In the genomic region with DNA sequence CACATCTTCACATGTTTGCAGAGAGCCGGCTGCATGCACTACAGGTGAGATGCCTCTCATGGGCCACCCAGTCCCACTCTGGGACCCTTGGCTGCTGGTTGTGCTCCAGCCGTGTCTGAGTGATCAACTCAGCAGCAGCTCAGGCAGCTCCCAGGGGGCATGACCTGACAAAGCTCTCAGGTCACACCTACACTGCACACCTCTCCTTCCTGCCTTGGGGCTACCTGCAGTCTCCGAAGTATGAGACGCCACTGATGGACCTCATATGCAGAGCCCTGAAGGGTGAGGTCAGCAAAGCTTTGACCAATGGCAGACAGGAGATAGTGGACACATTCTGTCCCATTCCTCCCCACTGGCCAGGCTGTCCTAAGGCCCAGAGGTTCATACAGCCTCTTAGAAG, we compare ENCODE assay signal across 1 cellular context.
TF ChIP-seq lines count a peak whose summit lies in the region.

No MANE protein-coding gene starts in this region.

TF ChIP-seq in IMR-90, 13 proteins besides CTCF, POLR2A, EP300 and RAD21:
- TF ChIP-seq BHLHE40 (IDR thresholded peaks at IDR 0.05; ENCODE audit: low read depth, low read length): no peak
- TF ChIP-seq MXI1 (IDR thresholded peaks at IDR 0.05; ENCODE audit: borderline replicate concordance, low read depth, low read length): no peak
- TF ChIP-seq FOS (IDR thresholded peaks at IDR 0.05; ENCODE audit: low read depth, low read length): no peak
- no peak for TF ChIP-seq CHD1 (IDR thresholded peaks at IDR 0.05; ENCODE audit: low read depth, low read length)
- TF ChIP-seq RCOR1 (IDR thresholded peaks at IDR 0.05; ENCODE audit: insufficient replicate concordance, low read length): no peak
- TF ChIP-seq RFX5 (IDR thresholded peaks at IDR 0.05; ENCODE audit: low read depth, low read length): no peak
- TF ChIP-seq SMC3 (IDR thresholded peaks at IDR 0.05; ENCODE audit: low read depth, low read length): no peak
- TF ChIP-seq NFE2L2 (IDR thresholded peaks at IDR 0.05; ENCODE audit: low read depth, low read length): no peak
- TF ChIP-seq CEBPB (IDR thresholded peaks at IDR 0.05; ENCODE audit: low read depth, low read length): no peak
- no peak for TF ChIP-seq MAFK (IDR thresholded peaks at IDR 0.05; ENCODE audit: low read depth, low read length)
- TF ChIP-seq, protein P1, sequence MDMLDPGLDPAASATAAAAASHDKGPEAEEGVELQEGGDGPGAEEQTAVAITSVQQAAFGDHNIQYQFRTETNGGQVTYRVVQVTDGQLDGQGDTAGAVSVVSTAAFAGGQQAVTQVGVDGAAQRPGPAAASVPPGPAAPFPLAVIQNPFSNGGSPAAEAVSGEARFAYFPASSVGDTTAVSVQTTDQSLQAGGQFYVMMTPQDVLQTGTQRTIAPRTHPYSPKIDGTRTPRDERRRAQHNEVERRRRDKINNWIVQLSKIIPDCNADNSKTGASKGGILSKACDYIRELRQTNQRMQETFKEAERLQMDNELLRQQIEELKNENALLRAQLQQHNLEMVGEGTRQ (IDR thresholded peaks at IDR 0.05; ENCODE audit: low read depth, low read length): no peak
TF ChIP-seq in IMR-90: peak in this region for 0.
